Comparison of ENCODE assay signal across 1 cellular context in the genomic region with DNA sequence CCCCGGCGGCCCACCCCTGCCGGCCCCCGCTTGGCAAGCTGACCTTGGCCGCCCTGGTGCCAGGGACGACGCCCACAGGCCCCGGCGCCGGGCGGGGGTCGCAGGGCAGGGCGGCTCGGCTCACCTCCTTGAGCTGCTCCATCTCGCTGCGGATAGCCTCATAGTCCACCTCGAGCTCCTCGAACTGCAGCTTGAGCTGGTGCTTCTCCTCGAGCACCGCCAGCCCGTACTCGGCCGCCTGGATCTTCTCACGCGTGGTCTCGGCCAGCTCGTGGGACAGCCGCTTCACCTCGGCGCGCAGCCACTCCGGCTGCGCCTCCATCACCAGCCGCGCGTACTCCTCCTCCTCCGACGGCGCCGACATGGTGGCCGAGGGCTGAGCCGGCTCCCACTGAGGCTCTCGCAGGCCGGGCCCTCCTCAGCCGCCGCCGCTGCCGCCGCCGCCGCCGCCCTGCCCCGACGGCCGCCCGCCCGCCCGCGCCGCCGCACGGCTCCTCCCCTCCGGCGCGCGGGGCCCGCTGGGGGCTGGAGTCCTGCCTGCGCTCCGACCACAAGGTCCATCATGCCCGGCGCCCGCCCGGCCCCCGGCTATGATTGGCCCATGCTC.
A peak's percentile ranks its signal among the peaks of the same experiment; 100 is the strongest.
TF ChIP-seq lines count a peak whose summit lies in the region.

TSS of gene BICD2 (minus strand) at position 453 of the 607 bp plus-strand sequence. CDS start at position 364, 89 bp downstream.

TF ChIP-seq in K562, 482 proteins besides CTCF, POLR2A, EP300 and RAD21 (continued from another document and continues in another):
- TF ChIP-seq, protein P1, sequence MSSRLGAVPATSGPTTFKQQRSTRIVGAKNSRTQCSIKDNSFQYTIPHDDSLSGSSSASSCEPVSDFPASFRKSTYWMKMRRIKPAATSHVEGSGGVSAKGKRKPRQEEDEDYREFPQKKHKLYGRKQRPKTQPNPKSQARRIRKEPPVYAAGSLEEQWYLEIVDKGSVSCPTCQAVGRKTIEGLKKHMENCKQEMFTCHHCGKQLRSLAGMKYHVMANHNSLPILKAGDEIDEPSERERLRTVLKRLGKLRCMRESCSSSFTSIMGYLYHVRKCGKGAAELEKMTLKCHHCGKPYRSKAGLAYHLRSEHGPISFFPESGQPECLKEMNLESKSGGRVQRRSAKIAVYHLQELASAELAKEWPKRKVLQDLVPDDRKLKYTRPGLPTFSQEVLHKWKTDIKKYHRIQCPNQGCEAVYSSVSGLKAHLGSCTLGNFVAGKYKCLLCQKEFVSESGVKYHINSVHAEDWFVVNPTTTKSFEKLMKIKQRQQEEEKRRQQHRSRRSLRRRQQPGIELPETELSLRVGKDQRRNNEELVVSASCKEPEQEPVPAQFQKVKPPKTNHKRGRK (tag; IDR thresholded peaks at IDR 0.05): no peak
- TF ChIP-seq HDAC1 (IDR thresholded peaks at IDR 0.05) (peak in 1 of 2 experiments; percentile 11; a peak in 1 of 4 replicates), ZKSCAN8 (CRISPR knock-in tag; IDR thresholded peaks at IDR 0.05) (no peak), FOS (IDR thresholded peaks at IDR 0.05; ENCODE audit: extremely low read depth, insufficient read length) (peak; percentile 62), NFYB (IDR thresholded peaks at IDR 0.05; ENCODE audit: extremely low read depth, insufficient read length) (peak; percentile 67), ZHX1 (conservative IDR thresholded peaks at IDR 0.05; ENCODE audit: low read length) (no peak), YY1 (IDR thresholded peaks at IDR 0.05; ENCODE audit: borderline replicate concordance in 1 of 3, control insufficient read depth in 1 of 3, extremely low read depth in 1 of 3, insufficient read depth in 3 of 3, insufficient read length in 1 of 3, insufficient replicate concordance in 2 of 3, low read depth in 1 of 3, low read length in 2 of 3) (peak in 1 of 3 experiments; percentile 5), CBX1 (IDR thresholded peaks at IDR 0.05; ENCODE audit: low read depth) (no peak), RB1 (IDR thresholded peaks at IDR 0.05; ENCODE audit: low read depth) (peak; percentile 22; the same call in 1 of the 2 replicates), UBTF (IDR thresholded peaks at IDR 0.05; ENCODE audit: borderline replicate concordance in 1 of 2, low read depth in 2 of 2, low read length in 2 of 2) (0 out of 4 replicates have a peak, but pooled peaks of 1 of the 2 experiments have one; percentile 26), EZH2 (IDR thresholded peaks at IDR 0.05; ENCODE audit: borderline replicate concordance, low read depth, low read length) (no peak), PHF8 (IDR thresholded peaks at IDR 0.05; ENCODE audit: borderline replicate concordance, low read length) (peak; percentile 69; the same call in 1 of the 2 replicates), NONO (IDR thresholded peaks at IDR 0.05; ENCODE audit: low read depth in 2 of 2, low read length in 1 of 2) (0 out of 4 replicates have a peak, but pooled peaks of 1 of the 2 experiments have one; percentile 19), FOXK2 (conservative IDR thresholded peaks at IDR 0.05 in 1 of 2, IDR thresholded peaks at IDR 0.05 in 1 of 2; ENCODE audit: low read depth in 2 of 2) (no peak), ZNF121 (CRISPR knock-in tag; conservative IDR thresholded peaks at IDR 0.05) (0 out of 2 replicates have a peak, but pooled peaks have one; percentile 12), ZBTB11 (CRISPR knock-in tag; IDR thresholded peaks at IDR 0.05) (no peak), WHSC1 (IDR thresholded peaks at IDR 0.05; ENCODE audit: low read length) (no peak), ZBTB7A (IDR thresholded peaks at IDR 0.05; ENCODE audit: borderline replicate concordance, control insufficient read depth, low read depth, low read length) (no peak), DNMT1 (IDR thresholded peaks at IDR 0.05) (no peak), GMEB1 (CRISPR knock-in tag; IDR thresholded peaks at IDR 0.05) (peak; percentile 85), RBBP5 (IDR thresholded peaks at IDR 0.05; ENCODE audit: borderline replicate concordance, insufficient read depth, low read length, poor library complexity, severe bottlenecking) (peak; percentile 40), SAFB (IDR thresholded peaks at IDR 0.05; ENCODE audit: borderline replicate concordance, low read depth, low read length) (peak; percentile 63; the same call in 1 of the 2 replicates), RBM25 (IDR thresholded peaks at IDR 0.05; ENCODE audit: low read depth, low read length, severe bottlenecking) (peak; percentile 91), SIN3A (IDR thresholded peaks at IDR 0.05; ENCODE audit: borderline replicate concordance in 2 of 2, control insufficient read depth in 1 of 2, low read depth in 2 of 2, low read length in 2 of 2) (peak in 1 of 2 experiments; percentile 51; a peak in 1 of 4 replicates), COPS2 (conservative IDR thresholded peaks at IDR 0.05) (no peak), TAF1 (IDR thresholded peaks at IDR 0.05; ENCODE audit: control insufficient read depth, extremely low read depth, insufficient read depth, low read length, severe bottlenecking) (no peak), ZNF140 (CRISPR knock-in tag; IDR thresholded peaks at IDR 0.05) (no peak), AFF4 (CRISPR knock-in tag; IDR thresholded peaks at IDR 0.05) (no peak)
- TF ChIP-seq, protein P2, sequence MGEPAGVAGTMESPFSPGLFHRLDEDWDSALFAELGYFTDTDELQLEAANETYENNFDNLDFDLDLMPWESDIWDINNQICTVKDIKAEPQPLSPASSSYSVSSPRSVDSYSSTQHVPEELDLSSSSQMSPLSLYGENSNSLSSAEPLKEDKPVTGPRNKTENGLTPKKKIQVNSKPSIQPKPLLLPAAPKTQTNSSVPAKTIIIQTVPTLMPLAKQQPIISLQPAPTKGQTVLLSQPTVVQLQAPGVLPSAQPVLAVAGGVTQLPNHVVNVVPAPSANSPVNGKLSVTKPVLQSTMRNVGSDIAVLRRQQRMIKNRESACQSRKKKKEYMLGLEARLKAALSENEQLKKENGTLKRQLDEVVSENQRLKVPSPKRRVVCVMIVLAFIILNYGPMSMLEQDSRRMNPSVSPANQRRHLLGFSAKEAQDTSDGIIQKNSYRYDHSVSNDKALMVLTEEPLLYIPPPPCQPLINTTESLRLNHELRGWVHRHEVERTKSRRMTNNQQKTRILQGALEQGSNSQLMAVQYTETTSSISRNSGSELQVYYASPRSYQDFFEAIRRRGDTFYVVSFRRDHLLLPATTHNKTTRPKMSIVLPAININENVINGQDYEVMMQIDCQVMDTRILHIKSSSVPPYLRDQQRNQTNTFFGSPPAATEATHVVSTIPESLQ (CRISPR knock-in tag; IDR thresholded peaks at IDR 0.05): peak; percentile 16; the same call in 1 of the 2 replicates
- TF ChIP-seq, protein P3, sequence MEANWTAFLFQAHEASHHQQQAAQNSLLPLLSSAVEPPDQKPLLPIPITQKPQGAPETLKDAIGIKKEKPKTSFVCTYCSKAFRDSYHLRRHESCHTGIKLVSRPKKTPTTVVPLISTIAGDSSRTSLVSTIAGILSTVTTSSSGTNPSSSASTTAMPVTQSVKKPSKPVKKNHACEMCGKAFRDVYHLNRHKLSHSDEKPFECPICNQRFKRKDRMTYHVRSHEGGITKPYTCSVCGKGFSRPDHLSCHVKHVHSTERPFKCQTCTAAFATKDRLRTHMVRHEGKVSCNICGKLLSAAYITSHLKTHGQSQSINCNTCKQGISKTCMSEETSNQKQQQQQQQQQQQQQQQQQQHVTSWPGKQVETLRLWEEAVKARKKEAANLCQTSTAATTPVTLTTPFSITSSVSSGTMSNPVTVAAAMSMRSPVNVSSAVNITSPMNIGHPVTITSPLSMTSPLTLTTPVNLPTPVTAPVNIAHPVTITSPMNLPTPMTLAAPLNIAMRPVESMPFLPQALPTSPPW (CRISPR knock-in tag; IDR thresholded peaks at IDR 0.05): peak; percentile 80
